Comparison of ENCODE assay signal across 9 cellular contexts in genomic region chr17:3594056-3594810, GRCh38. TPM values are rescaled to one million over a fixed set of nuclear protein-coding genes. Genes with fewer than 3 reads are reported as not detected.
DNase-seq lines count a peak whose midpoint lies in the region; ATAC-seq lines count a peak whose summit lies in the region.
"Had no signal": no experiment of that assay in that cellular context is flagged by ENCODE, and none has a peak within 500 bp of the region (broad histone marks: within the 10 kb centered on the region; RNA-seq: fewer than 3 reads in every experiment).

No MANE protein-coding gene starts in this region.

- no peak for ATAC-seq in stimulated activated effector memory CD8-positive, alpha-beta T cell treated with anti-CD3 and anti-CD28 coated beads, Interleukin-12 subunit alpha, Interleukin-12 subunit beta, amount 100 ng/mL, for 72 hours
- no peak for ATAC-seq in HG02759 (IDR thresholded peaks at IDR 0.05; ENCODE audit: unreplicated experiment)
- ATAC-seq: upper lobe of right lung had no signal

- H3K36me3 Mint-ChIP-seq in stimulated activated effector memory CD8-positive, alpha-beta T cell treated with anti-CD3 and anti-CD28 coated beads, Interleukin-12 subunit alpha, Interleukin-12 subunit beta, amount 100 ng/mL, for 72 hours = peaks cover 7% of the 10 kb centered on the region

- H3K9me3 Mint-ChIP-seq in stimulated activated effector memory CD8-positive, alpha-beta T cell treated with anti-CD3 and anti-CD28 coated beads, Interleukin-12 subunit alpha, Interleukin-12 subunit beta, amount 100 ng/mL, for 72 hours = no peaks in the 10 kb centered on the region

- H3K27ac Mint-ChIP-seq in stimulated activated effector memory CD8-positive, alpha-beta T cell treated with anti-CD3 and anti-CD28 coated beads, Interleukin-12 subunit alpha, Interleukin-12 subunit beta, amount 100 ng/mL, for 72 hours = peak overlapping the region; percentile 54

- peak; percentile 96 for DNase-seq in HT1080 (ENCODE audit: low read depth)
- peak; percentile 49 for DNase-seq in cerebellar cortex (ENCODE audit: low spot score)
- peak; percentile 42 for DNase-seq in inferior parietal cortex (ENCODE audit: extremely low spot score)
- no peak for DNase-seq in stimulated activated effector memory CD8-positive, alpha-beta T cell treated with anti-CD3 and anti-CD28 coated beads, Interleukin-12 subunit alpha, Interleukin-12 subunit beta, amount 100 ng/mL, for 72 hours (ENCODE audit: low spot score in 2 of 2)
- DNase-seq in NCI-H226 = no peak
- DNase-seq in NCI-H510A (lab: John Stamatoyannopoulos, UW) = no peak
- DNase-seq: NCI-H1092, upper lobe of right lung had no signal

- no peaks in the 10 kb centered on the region for H3K4me1 Mint-ChIP-seq in stimulated activated effector memory CD8-positive, alpha-beta T cell treated with anti-CD3 and anti-CD28 coated beads, Interleukin-12 subunit alpha, Interleukin-12 subunit beta, amount 100 ng/mL, for 72 hours

- no peak overlapping the region for H3K4me3 Mint-ChIP-seq in stimulated activated effector memory CD8-positive, alpha-beta T cell treated with anti-CD3 and anti-CD28 coated beads, Interleukin-12 subunit alpha, Interleukin-12 subunit beta, amount 100 ng/mL, for 72 hours

RNA-seq across cellular contexts. Expression of gene TRPV1, which starts 15.0 kb away (rescaled TPM):
- total RNA-seq in HT1080 (2014; rRNA removed; shearing (Covaris generic)) = 1.2 and 1.3 TPM in 2 replicates
- polyA plus RNA-seq in HT1080 (2015; cell fraction: cytosol; rRNA removed) = 0.72 and 1.1 TPM in 2 replicates
- 5.2 and 7.5 TPM in 2 replicates for polyA plus RNA-seq in HT1080 (2015; cell fraction: nucleus; rRNA removed)

RNA-seq across cellular contexts. Expression of gene TRPV3, which starts 36.6 kb away (rescaled TPM):
- total RNA-seq in HT1080 (2014; rRNA removed; shearing (Covaris generic)) = 0.02 and 0.07 TPM in 2 replicates
- polyA plus RNA-seq in HT1080 (2015; cell fraction: cytosol; rRNA removed) = 0.06 and 0.10 TPM in 2 replicates
- 0.16 and 0.29 TPM in 2 replicates for polyA plus RNA-seq in HT1080 (2015; cell fraction: nucleus; rRNA removed)

RNA-seq across cellular contexts. Expression of gene SHPK, which starts 41.8 kb away (rescaled TPM):
- 24.7 and 31.2 TPM in 2 replicates for total RNA-seq in HT1080 (2014; rRNA removed; shearing (Covaris generic))
- polyA plus RNA-seq in HT1080 (2015; cell fraction: cytosol; rRNA removed) = 12.1 and 13.4 TPM in 2 replicates
- polyA plus RNA-seq in HT1080 (2015; cell fraction: nucleus; rRNA removed) = 19.2 and 19.4 TPM in 2 replicates

RNA-seq across cellular contexts. Expression of gene CTNS, which starts 42.3 kb away (rescaled TPM):
- total RNA-seq in HT1080 (2014; rRNA removed; shearing (Covaris generic)) = 29.4 and 30.2 TPM in 2 replicates
- polyA plus RNA-seq in HT1080 (2015; cell fraction: cytosol; rRNA removed) = 15.1 and 20.1 TPM in 2 replicates
- 20.0 and 20.3 TPM in 2 replicates for polyA plus RNA-seq in HT1080 (2015; cell fraction: nucleus; rRNA removed)

Comparison
In these comparisons a context has a peak if more than half of its experiments do, and no peak if none do; other contexts are left out.
1. DNase-seq: peak in HT1080 (single experiment), cerebellar cortex (single experiment) and inferior parietal cortex (single experiment); none in stimulated activated effector memory CD8-positive, alpha-beta T cell treated with anti-CD3 and anti-CD28 coated beads, Interleukin-12 subunit alpha, Interleukin-12 subunit beta, amount 100 ng/mL, for 72 hours (0 of 2), NCI-H226 (single experiment) and NCI-H510A (single experiment).